Comparison of ENCODE assay signal across 1 cellular context in the genomic region with DNA sequence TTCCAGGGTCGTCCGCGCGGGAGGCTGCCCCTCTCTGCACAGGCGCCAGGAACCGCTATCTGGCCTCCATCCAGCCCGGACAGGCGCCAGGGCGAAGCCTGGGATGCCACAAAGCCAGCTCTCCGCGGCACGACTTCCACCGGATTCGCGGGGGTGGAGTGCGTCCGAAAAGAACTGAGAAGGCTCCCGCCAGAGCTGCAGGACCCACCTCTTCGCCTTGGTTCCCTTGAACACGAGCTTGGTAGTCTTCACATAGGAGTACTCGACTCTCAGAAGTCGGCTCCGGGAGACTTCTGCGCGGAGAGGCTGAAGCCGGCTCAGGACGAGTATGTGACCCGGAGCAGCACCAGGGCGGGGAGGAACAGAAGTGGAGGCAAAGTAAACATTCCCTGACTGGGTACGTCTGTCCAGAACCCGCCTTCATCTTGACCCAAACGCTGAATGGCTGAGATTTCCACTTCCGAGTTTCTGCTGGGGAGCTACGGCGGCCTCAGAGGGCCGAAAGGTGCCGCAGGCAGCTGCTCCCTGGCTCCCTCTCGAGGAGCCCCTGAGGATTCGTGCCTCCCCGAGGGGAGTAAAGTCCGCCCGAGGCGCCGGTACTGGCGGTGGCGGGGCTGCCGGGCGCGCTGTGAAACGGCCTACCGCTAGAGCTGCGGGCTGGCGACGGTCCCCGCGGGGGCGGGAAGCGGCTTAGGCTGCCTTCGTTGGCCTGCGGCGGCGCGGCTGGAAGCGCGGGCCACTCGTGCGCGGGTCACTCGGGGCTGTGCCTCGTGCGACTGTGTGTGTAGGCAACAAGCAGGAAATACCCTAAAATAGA.
A peak's percentile ranks its signal among the peaks of the same experiment; 100 is the strongest.
TF ChIP-seq lines count a peak whose summit lies in the region.

No MANE protein-coding gene starts in this region.

TF ChIP-seq in GM12878, 131 proteins besides CTCF, POLR2A, EP300 and RAD21:
- peak; percentile 16 for TF ChIP-seq MEF2B (IDR thresholded peaks at IDR 0.05; ENCODE audit: partially characterized antibody, poor library complexity, severe bottlenecking)
- peak; percentile 40; the same call in 1 of the 2 replicates for TF ChIP-seq YY1 (IDR thresholded peaks at IDR 0.05; ENCODE audit: low read depth, low read length)
- peak; percentile 46; the same call in 1 of the 2 replicates for TF ChIP-seq TAF1 (IDR thresholded peaks at IDR 0.05; ENCODE audit: borderline replicate concordance, low read depth, low read length)
- 0 out of 2 replicates have a peak, but pooled peaks have one; percentile 35 for TF ChIP-seq HCFC1 (IDR thresholded peaks at IDR 0.05; ENCODE audit: low read length)
- TF ChIP-seq EGR1 (IDR thresholded peaks at IDR 0.05; ENCODE audit: borderline replicate concordance in 1 of 2, low read depth in 2 of 2, low read length in 2 of 2), result peak in 1 of 2 experiments; percentile 31; a peak in 1 of 3 replicates
- peak; percentile 80 for TF ChIP-seq NR2C1 (IDR thresholded peaks at IDR 0.05)
- peak; percentile 58 for TF ChIP-seq GABPA (IDR thresholded peaks at IDR 0.05; ENCODE audit: low read depth)
- peak; percentile 52; the same call in 1 of the 2 replicates for TF ChIP-seq CBFB (IDR thresholded peaks at IDR 0.05; ENCODE audit: low read depth)
- TF ChIP-seq IKZF1 (conservative IDR thresholded peaks at IDR 0.05), result peak; percentile 29; the same call in 1 of the 2 replicates
- peak; percentile 52; the same call in 1 of the 2 replicates for TF ChIP-seq POLR2AphosphoS5 (IDR thresholded peaks at IDR 0.05; ENCODE audit: low read length)
- peak; percentile 14 to 52; a peak in 2 of 4 replicates for TF ChIP-seq BHLHE40 (IDR thresholded peaks at IDR 0.05; ENCODE audit: borderline replicate concordance in 1 of 2, low read depth in 2 of 2, low read length in 1 of 2)
